8 cellular contexts compared by ENCODE assay signal in the genomic region with DNA sequence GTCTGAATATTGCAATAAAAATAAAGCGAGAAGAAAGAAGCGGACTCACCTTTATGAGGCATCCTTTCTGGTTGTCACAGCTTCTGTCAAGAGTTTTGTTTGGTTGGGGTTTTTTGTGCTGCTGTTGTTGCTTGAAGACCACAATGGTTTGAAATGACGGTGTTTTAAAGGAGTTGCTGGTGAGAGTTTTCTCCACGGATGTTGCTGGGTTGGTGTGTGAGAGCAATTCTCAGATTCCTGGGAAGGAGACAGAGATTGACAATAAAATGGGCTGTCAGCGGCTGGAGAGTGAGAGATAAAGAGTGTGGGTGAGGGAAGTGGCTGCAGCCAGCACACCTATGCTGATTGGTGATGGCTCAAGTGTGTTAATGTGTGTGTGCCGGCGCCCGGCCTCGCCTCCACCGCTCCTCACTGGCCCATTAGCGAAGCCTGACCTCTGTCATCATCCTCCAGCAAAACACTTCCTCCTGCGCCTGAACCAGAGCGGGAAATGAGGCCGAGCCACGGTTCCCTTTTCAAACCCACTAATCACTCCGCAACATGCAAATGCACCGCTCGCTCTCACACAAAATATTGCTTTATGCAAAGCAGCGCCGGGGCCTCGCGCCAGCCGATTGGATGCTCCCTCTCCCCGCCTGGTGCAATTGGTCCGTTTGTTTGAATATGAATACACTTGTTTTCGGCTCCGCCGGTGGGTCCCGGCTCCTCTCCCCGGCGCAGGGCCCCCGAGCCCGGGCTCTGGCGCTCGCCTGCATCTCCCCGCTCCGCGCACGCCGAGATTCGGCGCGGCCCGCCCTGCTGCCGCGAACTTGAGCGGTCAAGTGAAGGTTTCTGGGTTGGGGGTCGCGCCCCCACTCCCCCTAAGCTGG. TPM values are rescaled to one million over a fixed set of nuclear protein-coding genes. Genes with fewer than 3 reads are reported as not detected.
A peak's percentile ranks its signal among the peaks of the same experiment; 100 is the strongest.
DNase-seq lines count a peak whose midpoint lies in the region; ATAC-seq and TF ChIP-seq lines count a peak whose summit lies in the region.

A gene (minus strand): TSS at position 544 of the 869 bp plus-strand sequence. CDS start 4,911 bp downstream, outside the sequence.

- no peaks in the 10 kb centered on the region for H3K9me3 ChIP-seq in ectodermal cell (ENCODE audit: control insufficient read depth, low read length)
- H3K9me3 ChIP-seq in suprapubic skin = no peaks in the 10 kb centered on the region

- peaks cover 100% of the 10 kb centered on the region for H3K27me3 ChIP-seq in ectodermal cell (ENCODE audit: control insufficient read depth, insufficient read depth, low read length, poor library complexity, severe bottlenecking)
- peaks cover 100% of the 10 kb centered on the region for H3K27me3 ChIP-seq in suprapubic skin

- TF ChIP-seq POLR2A in suprapubic skin (IDR thresholded peaks at IDR 0.05) = no peak

- peak; percentile 24 for DNase-seq in activated T-cell treated with anti-CD3 and anti-CD28 coated beads for 24 hours (ENCODE audit: low read depth)
- no peak for DNase-seq in activated T-cell treated with anti-CD3 and anti-CD28 coated beads for 4 hours
- DNase-seq in NCI-H1048 (lab: John Stamatoyannopoulos, UW) = peak; percentile 98
- peak in 3 of 5 experiments; percentile 23 to 62 (median 34) for DNase-seq in T-helper 2 cell
- peak in 1 of 2 donors; percentile 38 for DNase-seq in memory B cell (ENCODE audit: low spot score in 2 of 2)
- DNase-seq in suprapubic skin (ENCODE audit: low spot score in 2 of 2) = no peak

- peaks cover 9% of the 10 kb centered on the region for H3K36me3 Mint-ChIP-seq in memory B cell

- no peak for TF ChIP-seq CTCF in suprapubic skin (IDR thresholded peaks at IDR 0.05)

- peak within 1 kb of the TSS; percentile 80 for H3K4me3 Mint-ChIP-seq in memory B cell

- peaks cover 23% of the 10 kb centered on the region for H3K4me1 Mint-ChIP-seq in memory B cell

- H3K27ac Mint-ChIP-seq in memory B cell = peak within 1 kb of the TSS; percentile 68

- peaks cover 42% of the 10 kb centered on the region for H3K4me1 ChIP-seq in ectodermal cell (ENCODE audit: control insufficient read depth, insufficient read depth, low read length)
- peaks cover 75% of the 10 kb centered on the region for H3K4me1 ChIP-seq in suprapubic skin

- ATAC-seq in HG02610 (IDR thresholded peaks at IDR 0.05; ENCODE audit: unreplicated experiment) (peak; percentile 65), memory B cell (ENCODE audit: low read depth) (peak; percentile 77)

- H3K27ac ChIP-seq in ectodermal cell (ENCODE audit: insufficient read depth, low read depth, low read length, poor library complexity, severe bottlenecking) = no peak within 1 kb of the TSS
- H3K27ac ChIP-seq in suprapubic skin = no peak within 1 kb of the TSS

- peaks cover 10% of the 10 kb centered on the region for H3K9me3 Mint-ChIP-seq in memory B cell

- H3K36me3 ChIP-seq in ectodermal cell (ENCODE audit: control insufficient read depth, insufficient read depth, low read length) (no peaks in the 10 kb centered on the region), suprapubic skin (no peaks in the 10 kb centered on the region)

- TF ChIP-seq EP300 in suprapubic skin (IDR thresholded peaks at IDR 0.05) = no peak

- 0% methylated on average over 49 of the region's 49 CpGs for WGBS in ectodermal cell, 2 experiments
- 2% methylated on average over 36 of the region's 49 CpGs for WGBS in suprapubic skin

- peak within 1 kb of the TSS; percentile 67 for H3K4me3 ChIP-seq in ectodermal cell (ENCODE audit: insufficient read depth, low read depth, low read length)
- peak within 1 kb of the TSS; percentile 52 for H3K4me3 ChIP-seq in suprapubic skin

- peaks cover 42% of the 10 kb centered on the region for H3K27me3 Mint-ChIP-seq in memory B cell

RNA-seq across cellular contexts. Expression of the gene that starts here (rescaled TPM):
- 114 TPM for polyA plus RNA-seq in ectodermal cell (2013, experiment 1 of 4)
- 182 TPM for polyA plus RNA-seq in ectodermal cell (2013, experiment 2 of 4)
- polyA plus RNA-seq in ectodermal cell (2013, experiment 3 of 4) = 124 TPM
- 170 TPM for polyA plus RNA-seq in ectodermal cell (2013, experiment 4 of 4)
- total RNA-seq in suprapubic skin = 1 to 10 TPM in 1 of 4 donors, under 1 TPM in 2, not detected in 1; 0.25 to 1.1 (median 0.29) TPM

Comparison
In these comparisons a context has a peak if more than half of its experiments do, and no peak if none do; other contexts are left out.
1. DNase-seq: peak in activated T-cell treated with anti-CD3 and anti-CD28 coated beads for 24 hours (single experiment), NCI-H1048 (single experiment) and T-helper 2 cell (3 of 5); none in activated T-cell treated with anti-CD3 and anti-CD28 coated beads for 4 hours (single experiment) and suprapubic skin (0 of 2).